12 cellular contexts compared by ENCODE assay signal in the genomic region with DNA sequence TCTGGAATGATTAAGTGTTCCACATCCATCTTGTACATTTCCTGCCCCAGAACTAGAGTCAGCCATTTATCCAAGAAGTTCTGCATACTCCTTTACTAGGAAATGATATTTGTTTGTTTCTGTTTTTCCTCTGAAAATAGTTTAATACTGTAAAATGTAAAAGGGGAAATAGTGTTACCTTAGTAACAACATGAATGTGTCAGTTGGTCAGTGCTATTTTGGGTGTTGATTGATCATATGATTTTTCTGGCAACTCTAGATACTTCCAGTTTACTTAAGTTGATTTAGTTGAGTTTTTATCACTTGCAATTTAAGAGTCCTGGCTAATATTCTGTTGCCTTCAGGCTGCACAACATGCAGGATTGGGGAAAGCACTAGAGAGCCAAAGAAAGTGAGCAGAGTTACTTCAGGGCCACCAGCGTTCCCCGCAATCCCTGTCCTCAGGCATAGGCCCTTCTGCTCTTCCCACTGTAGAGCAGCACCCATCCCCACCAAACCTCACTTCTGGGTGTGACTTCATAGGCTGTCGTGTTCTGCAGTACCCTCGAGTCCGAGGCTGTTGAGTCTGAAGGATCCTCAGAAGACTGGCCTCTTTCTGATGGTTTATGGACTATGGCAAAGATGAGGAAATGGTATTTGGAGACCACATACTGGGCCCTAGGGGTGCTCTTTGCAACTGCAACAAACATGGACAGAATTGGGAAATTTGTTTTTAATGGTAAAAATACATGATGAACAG.
A peak's percentile ranks its signal among the peaks of the same experiment; 100 is the strongest.
DNase-seq lines count a peak whose midpoint lies in the region; ATAC-seq and TF ChIP-seq lines count a peak whose summit lies in the region.
"Had no signal": no experiment of that assay in that cellular context is flagged by ENCODE, and none has a peak within 500 bp of the region (broad histone marks: within the 10 kb centered on the region; RNA-seq: fewer than 3 reads in every experiment).

No MANE protein-coding gene starts in this region.

- H3K4me3 ChIP-seq in BE2C (ENCODE audit: low read depth, low read length) (no peak overlapping the region), dorsolateral prefrontal cortex (no peak overlapping the region)

- peak overlapping the region in 36 of 59 donors; percentile 0 to 69 (median 32) for H3K27ac ChIP-seq in dorsolateral prefrontal cortex
- H3K27ac ChIP-seq: VCaP had no signal

- H3K9me3 ChIP-seq in BE2C: no peaks in the 10 kb centered on the region

- no peak for DNase-seq in BE2C
- DNase-seq in LHCN-M2 (ENCODE audit: low read depth): peak; percentile 14
- no peak for DNase-seq in dorsolateral prefrontal cortex
- DNase-seq in myocyte (ENCODE audit: low read depth): peak; percentile 13
- no peak for DNase-seq in DMS 273 (lab: John Stamatoyannopoulos, UW; ENCODE audit: unreplicated experiment)
- DNase-seq in NCI-H524 treated with DMSO at 0.1 percent for 48 hours (lab: John Stamatoyannopoulos, UW): no peak
- DNase-seq: DMS 273 treated with DMSO at 0.1 percent for 48 hours, mammary epithelial cell, NCI-H226 had no signal

- no peaks in the 10 kb centered on the region for H3K4me1 ChIP-seq in BE2C

- H3K36me3 ChIP-seq in BE2C: peaks cover 84% of the 10 kb centered on the region

- TF ChIP-seq CTCF in BE2C (IDR thresholded peaks at IDR 0.05; ENCODE audit: low read depth, low read length): peak; percentile 6; the same call in 1 of the 2 replicates
- TF ChIP-seq CTCF in dorsolateral prefrontal cortex (IDR thresholded peaks at IDR 0.05 in 54 of 56, conservative IDR thresholded peaks at IDR 0.05 in 2 of 56; ENCODE audit: low read depth in 1 of 56, partially characterized antibody in 56 of 56): peak in 3 of 56 donors; percentile 8 to 33 (median 8)

- intact Hi-C loops in dorsolateral prefrontal cortex (cut with DNase I): no loop called here

- ATAC-seq in GM21786 (IDR thresholded peaks at IDR 0.05; ENCODE audit: unreplicated experiment): no peak
- no peak for ATAC-seq in HG03469 (IDR thresholded peaks at IDR 0.05; ENCODE audit: unreplicated experiment)

- no peaks in the 10 kb centered on the region for H3K27me3 ChIP-seq in BE2C
- no peaks in the 10 kb centered on the region for H3K27me3 ChIP-seq in dorsolateral prefrontal cortex

Comparison
In these comparisons a context has a peak if more than half of its experiments do, and no peak if none do; other contexts are left out.
1. DNase-seq: peak in LHCN-M2 (single experiment) and myocyte (single experiment); none in BE2C (single experiment), dorsolateral prefrontal cortex (0 of 10), DMS 273 (single experiment) and NCI-H524 treated with DMSO at 0.1 percent for 48 hours (single experiment).